1 cellular context compared by ENCODE assay signal in the genomic region with DNA sequence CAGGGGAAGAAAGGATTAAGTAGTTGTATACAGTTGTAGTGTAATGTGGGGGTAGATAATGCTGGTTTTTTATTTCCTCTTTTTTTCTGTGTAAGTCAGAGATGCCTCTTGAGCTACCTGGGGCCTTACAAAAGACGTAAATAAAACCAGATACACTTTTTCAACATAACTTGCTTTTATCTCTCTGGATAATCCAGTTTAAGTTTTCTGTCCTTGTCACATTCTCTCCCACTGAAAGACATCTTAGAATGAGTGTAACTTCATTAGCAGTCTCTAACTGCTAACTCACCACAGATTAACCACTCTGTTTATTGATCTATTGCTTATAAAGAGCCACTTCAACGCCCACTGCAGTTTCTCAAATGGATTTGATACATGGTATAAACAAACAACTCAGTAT.
TF ChIP-seq lines count a peak whose summit lies in the region.

No MANE protein-coding gene starts in this region.

TF ChIP-seq in WTC11, 78 proteins besides CTCF, POLR2A, EP300 and RAD21 (continued from another document):
- no peak for TF ChIP-seq ARID4B (CRISPR knock-in tag; IDR thresholded peaks at IDR 0.05; ENCODE audit: borderline replicate concordance)
